ENCODE assay signal across 20 cellular contexts in genomic region chr14:26522985-26523384, GRCh38.
DNase-seq lines count a peak whose midpoint lies in the region; ATAC-seq and TF ChIP-seq lines count a peak whose summit lies in the region.
"Had no signal": no experiment of that assay in that cellular context is flagged by ENCODE, and none has a peak within 500 bp of the region (broad histone marks: within the 10 kb centered on the region; RNA-seq: fewer than 3 reads in every experiment).

No MANE protein-coding gene starts in this region.

- H3K4me1 ChIP-seq in thoracic aorta (ENCODE audit: control insufficient read depth in 1 of 2, low read depth in 2 of 2) (peaks cover 4 to 13% of the 10 kb centered on the region in 2 donors), hepatocyte (ENCODE audit: insufficient read depth) (no peaks in the 10 kb centered on the region)

- peak; percentile 42 for ATAC-seq in thoracic aorta (ENCODE audit: insufficient number of reproducible peaks, low FRiP score, low read depth)
- ATAC-seq in effector memory CD8-positive, alpha-beta T cell (replicated peaks) = no peak
- ATAC-seq: SK-N-SH treated with all-trans-retinoic acid at 6 μM for 48 hours had no signal

- H3K9me3 ChIP-seq in thoracic aorta (no peaks in the 10 kb centered on the region), hepatocyte (ENCODE audit: low read depth) (no peaks in the 10 kb centered on the region)
- H3K9me3 ChIP-seq: ovary had no signal

- no peak overlapping the region for H3K27ac Mint-ChIP-seq in effector memory CD8-positive, alpha-beta T cell
- H3K27ac Mint-ChIP-seq: naive B cell had no signal

- no peaks in the 10 kb centered on the region for H3K79me2 ChIP-seq in hepatocyte

- H3K36me3 ChIP-seq in thoracic aorta = no peaks in the 10 kb centered on the region
- no peaks in the 10 kb centered on the region for H3K36me3 ChIP-seq in hepatocyte (replicated peaks; ENCODE audit: insufficient read depth, low read depth)
- H3K36me3 ChIP-seq: ovary had no signal

- H3K4me3 ChIP-seq in cardiac fibroblast (replicated peaks in 1 of 2; ENCODE audit: low read depth in 2 of 2, low read length in 2 of 2) (no peak overlapping the region), thoracic aorta (no peak overlapping the region), hepatocyte (no peak overlapping the region)
- H3K4me3 ChIP-seq: lung, ovary had no signal

- H3K9me3 Mint-ChIP-seq in effector memory CD8-positive, alpha-beta T cell = peaks cover 0 to 1% of the 10 kb centered on the region in 2 donors
- H3K9me3 Mint-ChIP-seq: CD14-positive monocyte had no signal

- H3K27me3 Mint-ChIP-seq in effector memory CD8-positive, alpha-beta T cell = no peaks in the 10 kb centered on the region
- H3K27me3 Mint-ChIP-seq: naive B cell had no signal

- TF ChIP-seq CTCF in cardiac fibroblast (IDR thresholded peaks at IDR 0.05; ENCODE audit: low read depth, low read length) (no peak), thoracic aorta (IDR thresholded peaks at IDR 0.05) (no peak), hepatocyte (IDR thresholded peaks at IDR 0.05; ENCODE audit: poor library complexity) (no peak)

- H3K27ac ChIP-seq in thoracic aorta = peak overlapping the region in 1 of 2 donors; percentile 48
- no peak overlapping the region for H3K27ac ChIP-seq in hepatocyte
- H3K27ac ChIP-seq: ovary had no signal

- H3K9me2 ChIP-seq in hepatocyte (replicated peaks; ENCODE audit: insufficient read depth) = no peaks in the 10 kb centered on the region

- no peak overlapping the region for H2AFZ ChIP-seq in hepatocyte

- H3K4me3 Mint-ChIP-seq in effector memory CD8-positive, alpha-beta T cell = no peak overlapping the region
- H3K4me3 Mint-ChIP-seq: CD14-positive monocyte, naive B cell had no signal

- DNase-seq in H4 (ENCODE audit: low spot score) = peak; percentile 60
- DNase-seq in cardiac fibroblast (ENCODE audit: low read depth in 2 of 2) = peak; percentile 27 to 54
- peak; percentile 59 for DNase-seq in iris pigment epithelial cell (ENCODE audit: low read depth)
- no peak for DNase-seq in thoracic aorta (ENCODE audit: low spot score)
- DNase-seq in hepatocyte (ENCODE audit: low spot score) = no peak
- DNase-seq in effector memory CD8-positive, alpha-beta T cell = no peak
- DNase-seq in activated gamma-delta T cell treated with Interleukin-2 at 50 U/mL for 16 hours = no peak
- DNase-seq: activated CD4-positive, alpha-beta T cell treated with anti-CD3 and anti-CD28 coated beads for 1 hour; activated effector memory CD4-positive, alpha-beta T cell treated with Interleukin-2 at 50 U/mL for 16 hours; anterior cingulate cortex; glutamatergic neuron; naive B cell; NCI-H1694 treated with DMSO at 0.1 percent for 48 hours; NCI-H226; ovary; stimulated activated CD4-positive, alpha-beta T cell treated with anti-CD3 and anti-CD28 coated beads, Interleukin-12 subunit alpha, Interleukin-12 subunit beta, amount 100 ng/mL, for 4 hours; T1000 had no signal

- 74% methylated on average over 2 of the region's 2 CpGs for WGBS in hepatocyte (ENCODE audit: low lambda C conversion rate, missing lambda C conversion rate)

- no peaks in the 10 kb centered on the region for H3K36me3 Mint-ChIP-seq in effector memory CD8-positive, alpha-beta T cell (ENCODE audit: insufficient read depth)
- H3K36me3 Mint-ChIP-seq: CD14-positive monocyte, naive B cell had no signal

- no peaks in the 10 kb centered on the region for H3K27me3 ChIP-seq in thoracic aorta (replicated peaks; ENCODE audit: insufficient read depth)
- H3K27me3 ChIP-seq in hepatocyte = no peaks in the 10 kb centered on the region
- H3K27me3 ChIP-seq: ovary had no signal

- H3K4me2 ChIP-seq in hepatocyte = no peak overlapping the region

- no peaks in the 10 kb centered on the region for H4K20me1 ChIP-seq in hepatocyte (ENCODE audit: insufficient read depth, poor library complexity, severe bottlenecking)

- H3K4me1 Mint-ChIP-seq in effector memory CD8-positive, alpha-beta T cell (ENCODE audit: low read depth in 2 of 2) = no peaks in the 10 kb centered on the region
- H3K4me1 Mint-ChIP-seq: CD14-positive monocyte, naive B cell had no signal

Comparison
In these comparisons a context has a peak if more than half of its experiments do, and no peak if none do; other contexts are left out.
1. DNase-seq: peak in H4 (single experiment), cardiac fibroblast (2 of 2) and iris pigment epithelial cell (single experiment); none in thoracic aorta (single experiment), hepatocyte (single experiment), effector memory CD8-positive, alpha-beta T cell (0 of 3) and activated gamma-delta T cell treated with Interleukin-2 at 50 U/mL for 16 hours (single experiment).